ENCODE assay signal across 19 cellular contexts in the genomic region with DNA sequence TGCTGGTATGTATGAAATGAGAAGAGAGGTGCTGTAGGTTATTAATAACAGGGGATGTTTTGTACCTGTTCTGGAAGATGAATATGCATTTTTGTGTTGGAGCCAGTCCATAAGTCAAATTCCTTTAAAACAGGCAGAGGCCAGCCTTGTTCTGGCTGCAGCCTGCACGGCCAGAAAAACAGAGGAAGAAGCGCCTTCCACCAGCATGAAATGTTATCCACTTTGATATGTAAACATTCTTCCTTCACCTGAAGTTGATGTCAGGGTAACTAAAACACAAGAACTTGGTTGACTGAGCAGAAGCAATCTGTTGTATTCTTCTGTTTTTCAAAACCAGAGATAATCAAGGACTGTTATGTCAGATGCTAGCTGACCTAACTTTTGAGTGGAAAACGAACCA.
DNase-seq lines count a peak whose midpoint lies in the region; ATAC-seq and TF ChIP-seq lines count a peak whose summit lies in the region.
"Had no signal": no experiment of that assay in that cellular context is flagged by ENCODE, and none has a peak within 500 bp of the region (broad histone marks: within the 10 kb centered on the region; RNA-seq: fewer than 3 reads in every experiment).

No MANE protein-coding gene starts in this region.

- no peak for ATAC-seq in activated naive CD8-positive, alpha-beta T cell treated with anti-CD3 and anti-CD28 coated beads, Interleukin-2, amount 50 U/mL, for 24 hours
- ATAC-seq in naive B cell (ENCODE audit: low read depth in 2 of 2) (no peak), GM18498 (IDR thresholded peaks at IDR 0.05; ENCODE audit: unreplicated experiment) (no peak), left ventricle myocardium superior (no peak)
- ATAC-seq: activated naive CD4-positive, alpha-beta T cell treated with anti-CD3 and anti-CD28 coated beads, Interleukin-2, amount 50 U/mL, for 72 hours; gastroesophageal sphincter; HepG2; left cardiac atrium; psoas muscle; stimulated activated naive CD8-positive, alpha-beta T cell treated with anti-CD3 and anti-CD28 coated beads, Interleukin-15, amount 100 ng/mL, for 72 hours had no signal

- no peak for TF ChIP-seq CTCF in brain (conservative IDR thresholded peaks at IDR 0.05)

- DNase-seq in activated naive CD8-positive, alpha-beta T cell treated with anti-CD3 and anti-CD28 coated beads for 36 hours: no peak
- no peak for DNase-seq in activated naive CD8-positive, alpha-beta T cell treated with anti-CD3 and anti-CD28 coated beads, Interleukin-2, amount 50 U/mL, for 24 hours
- no peak for DNase-seq in naive B cell
- no peak for DNase-seq in CD1c-positive myeloid dendritic cell (ENCODE audit: extremely low spot score)
- no peak for DNase-seq in left ventricle myocardium superior
- DNase-seq in T1000 (lab: John Stamatoyannopoulos, UW): no peak
- DNase-seq: esophagus squamous epithelium; left cardiac atrium; NCI-H1105 treated with DMSO at 0.1 percent for 48 hours; NCI-H2081; psoas muscle; RPMI8226; stimulated activated CD4-positive, alpha-beta T cell treated with anti-CD3 and anti-CD28 coated beads, Interleukin-2, amount 100 ng/mL, for 48 hours; stimulated activated naive CD8-positive, alpha-beta T cell treated with anti-CD3 and anti-CD28 coated beads, Interleukin-15, amount 100 ng/mL, for 72 hours had no signal

- H3K4me1 Mint-ChIP-seq in activated naive CD8-positive, alpha-beta T cell treated with anti-CD3 and anti-CD28 coated beads for 36 hours: peaks cover 33% of the 10 kb centered on the region
- H3K4me1 Mint-ChIP-seq in activated naive CD8-positive, alpha-beta T cell treated with anti-CD3 and anti-CD28 coated beads, Interleukin-2, amount 50 U/mL, for 24 hours: peaks cover 80% of the 10 kb centered on the region
- peaks cover 61% of the 10 kb centered on the region for H3K4me1 Mint-ChIP-seq in brain
- peaks cover 58 to 87% (median 74%) of the 10 kb centered on the region in 3 donors for H3K4me1 Mint-ChIP-seq in naive B cell

- no peak overlapping the region for H3K4me3 Mint-ChIP-seq in activated naive CD8-positive, alpha-beta T cell treated with anti-CD3 and anti-CD28 coated beads for 36 hours
- H3K4me3 Mint-ChIP-seq in activated naive CD8-positive, alpha-beta T cell treated with anti-CD3 and anti-CD28 coated beads, Interleukin-2, amount 50 U/mL, for 24 hours: no peak overlapping the region
- peak overlapping the region in 2 of 5 experiments; percentile 11 to 70 for H3K4me3 Mint-ChIP-seq in brain
- H3K4me3 Mint-ChIP-seq in naive B cell: peak overlapping the region; percentile 79 to 97 (median 93)
- H3K4me3 Mint-ChIP-seq: stimulated activated naive CD8-positive, alpha-beta T cell treated with anti-CD3 and anti-CD28 coated beads, Interleukin-15, amount 100 ng/mL, for 72 hours had no signal

- peak overlapping the region; percentile 35 for H3K27ac Mint-ChIP-seq in activated naive CD8-positive, alpha-beta T cell treated with anti-CD3 and anti-CD28 coated beads for 36 hours
- H3K27ac Mint-ChIP-seq in activated naive CD8-positive, alpha-beta T cell treated with anti-CD3 and anti-CD28 coated beads, Interleukin-2, amount 50 U/mL, for 24 hours: no peak overlapping the region
- H3K27ac Mint-ChIP-seq in brain (peak overlapping the region in 3 of 5 experiments; percentile 3 to 95 (median 76)), naive B cell (peak overlapping the region; percentile 94 to 97 (median 96))
- H3K27ac Mint-ChIP-seq: activated naive CD4-positive, alpha-beta T cell treated with anti-CD3 and anti-CD28 coated beads, Interleukin-2, amount 50 U/mL, for 72 hours; stimulated activated naive CD8-positive, alpha-beta T cell treated with anti-CD3 and anti-CD28 coated beads, Interleukin-15, amount 100 ng/mL, for 72 hours had no signal

- peaks cover 2% of the 10 kb centered on the region for H3K9me3 Mint-ChIP-seq in activated naive CD8-positive, alpha-beta T cell treated with anti-CD3 and anti-CD28 coated beads for 36 hours
- H3K9me3 Mint-ChIP-seq in activated naive CD8-positive, alpha-beta T cell treated with anti-CD3 and anti-CD28 coated beads, Interleukin-2, amount 50 U/mL, for 24 hours: no peaks in the 10 kb centered on the region
- H3K9me3 Mint-ChIP-seq in brain (peaks cover 0 to 3% (median 2%) of the 10 kb centered on the region in 5 experiments), naive B cell (peaks cover 0 to 4% (median 2%) of the 10 kb centered on the region in 7 donors)

- intact Hi-C loops in left ventricle myocardium superior (cut with micrococcal nuclease): no loop called here

- peaks cover 2% of the 10 kb centered on the region for H3K36me3 Mint-ChIP-seq in activated naive CD8-positive, alpha-beta T cell treated with anti-CD3 and anti-CD28 coated beads for 36 hours
- H3K36me3 Mint-ChIP-seq in activated naive CD8-positive, alpha-beta T cell treated with anti-CD3 and anti-CD28 coated beads, Interleukin-2, amount 50 U/mL, for 24 hours (ENCODE audit: low read depth): no peaks in the 10 kb centered on the region
- H3K36me3 Mint-ChIP-seq in brain (no peaks in the 10 kb centered on the region), naive B cell (peaks cover 11 to 12% of the 10 kb centered on the region in 2 donors)

- no peaks in the 10 kb centered on the region for H3K27me3 Mint-ChIP-seq in activated naive CD8-positive, alpha-beta T cell treated with anti-CD3 and anti-CD28 coated beads for 36 hours
- no peaks in the 10 kb centered on the region for H3K27me3 Mint-ChIP-seq in activated naive CD8-positive, alpha-beta T cell treated with anti-CD3 and anti-CD28 coated beads, Interleukin-2, amount 50 U/mL, for 24 hours
- H3K27me3 Mint-ChIP-seq in brain: peaks cover 2% of the 10 kb centered on the region
- no peaks in the 10 kb centered on the region for H3K27me3 Mint-ChIP-seq in naive B cell
- H3K27me3 Mint-ChIP-seq: stimulated activated naive CD8-positive, alpha-beta T cell treated with anti-CD3 and anti-CD28 coated beads, Interleukin-15, amount 100 ng/mL, for 72 hours had no signal

Comparison
In these comparisons a context has a peak if more than half of its experiments do, and no peak if none do; other contexts are left out.
1. H3K4me3 Mint-ChIP-seq: peak in naive B cell (8 of 8); none in activated naive CD8-positive, alpha-beta T cell treated with anti-CD3 and anti-CD28 coated beads for 36 hours (single experiment) and activated naive CD8-positive, alpha-beta T cell treated with anti-CD3 and anti-CD28 coated beads, Interleukin-2, amount 50 U/mL, for 24 hours (single experiment).